Comparison of ENCODE assay signal across 30 cellular contexts in the genomic region with DNA sequence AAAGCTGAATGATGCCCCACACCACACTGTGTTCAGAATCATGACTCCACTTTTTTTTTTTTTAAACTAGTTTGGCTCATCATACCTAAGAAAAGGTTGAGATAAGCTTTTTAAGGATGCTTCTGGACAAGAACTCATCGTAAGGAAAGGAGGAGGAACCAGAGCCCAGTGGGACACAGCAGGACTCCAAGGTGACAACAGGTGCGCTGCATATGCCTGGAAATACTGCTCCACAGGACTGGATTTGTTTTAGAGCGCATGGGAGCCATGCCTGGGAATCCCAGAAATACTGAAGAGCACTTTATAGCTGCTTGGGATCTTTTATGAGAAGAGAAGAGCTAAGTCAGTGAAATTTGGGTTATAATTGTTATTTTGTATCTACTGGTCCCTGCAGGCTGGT.
"Had no signal": no experiment of that assay in that cellular context is flagged by ENCODE, and none has a peak within 500 bp of the region (broad histone marks: within the 10 kb centered on the region; RNA-seq: fewer than 3 reads in every experiment).

No MANE protein-coding gene starts in this region.

- H3K9me3 ChIP-seq: esophagus squamous epithelium had no signal

- DNase-seq: activated B cell treated with CpG ODN at 0.5 μM for 24 hours; activated CD4-positive, alpha-beta T cell treated with anti-CD3 and anti-CD28 coated beads for 48 hours; activated CD4-positive, alpha-beta T cell treated with anti-CD3 and anti-CD28 coated beads, Interleukin-2, amount 50 U/mL, for 1 hour; activated CD4-positive, alpha-beta T cell treated with anti-CD3 and anti-CD28 coated beads, Interleukin-2, amount 50 U/mL, for 48 hours; activated CD8-positive, alpha-beta memory T cell treated with anti-CD3 and anti-CD28 coated beads for 24 hours; activated CD8-positive, alpha-beta T cell treated with anti-CD3 and anti-CD28 coated beads for 36 hours; activated effector memory CD4-positive, alpha-beta T cell treated with Interleukin-2 at 50 U/mL for 16 hours; activated gamma-delta T cell treated with Interleukin-2 at 50 U/mL for 16 hours; activated naive CD4-positive, alpha-beta T cell treated with anti-CD3 and anti-CD28 coated beads, Interleukin-2, amount 50 U/mL, for 16 hours; activated naive CD4-positive, alpha-beta T cell treated with Interleukin-2 at 50 U/mL for 16 hours; activated T-cell treated with anti-CD3 and anti-CD28 coated beads, Interleukin-2, amount 50 U/mL, for 4 hours; amniotic stem cell; anterior cingulate cortex; brain microvascular endothelial cell; dorsolateral prefrontal cortex; effector memory CD4-positive, alpha-beta T cell; endodermal cell; erythroblast; esophagus squamous epithelium; foreskin melanocyte; head of caudate nucleus; hippocampal formation; T-helper 2 cell had no signal

- H3K4me1 Mint-ChIP-seq: central memory CD8-positive, alpha-beta T cell had no signal

- H3K27me3 ChIP-seq: brain microvascular endothelial cell, dorsolateral prefrontal cortex, esophagus squamous epithelium had no signal

- H3K4me3 ChIP-seq: coronary artery, dorsolateral prefrontal cortex, esophagus squamous epithelium had no signal

- H3K36me3 ChIP-seq: brain microvascular endothelial cell, esophagus squamous epithelium had no signal

- ATAC-seq: activated CD4-positive, CD25-positive, alpha-beta regulatory T cell treated with anti-CD3 and anti-CD28 coated beads, Interleukin-2, amount 50 U/mL, for 24 hours; activated CD8-positive, alpha-beta T cell treated with anti-CD3 and anti-CD28 coated beads for 36 hours; activated T-cell treated with anti-CD3 and anti-CD28 coated beads, Interleukin-2, amount 50 U/mL, for 4 hours; activated T-helper 17 cell treated with anti-CD3 and anti-CD28 coated beads, Interleukin-2, amount 50 U/mL, for 72 hours had no signal

- H3K4me3 Mint-ChIP-seq: activated B cell treated with CpG ODN at 0.5 μM for 24 hours; activated CD8-positive, alpha-beta T cell treated with anti-CD3 and anti-CD28 coated beads for 36 hours; activated naive CD8-positive, alpha-beta T cell; activated T-cell treated with anti-CD3 and anti-CD28 coated beads, Interleukin-2, amount 50 U/mL, for 4 hours; activated T-helper 17 cell treated with anti-CD3 and anti-CD28 coated beads, Interleukin-2, amount 50 U/mL, for 72 hours; central memory CD8-positive, alpha-beta T cell; dendritic cell treated with granulocyte-macrophage colony-stimulating factor and Interleukin-4, amounts not matched to agents 40 ng/mL and 50 ng/mL, for 4 days; endodermal cell had no signal

- H3K27ac Mint-ChIP-seq: activated B cell treated with CpG ODN at 0.5 μM for 24 hours; activated CD8-positive, alpha-beta T cell treated with anti-CD3 and anti-CD28 coated beads for 36 hours; activated naive CD8-positive, alpha-beta T cell; activated T-helper 17 cell treated with anti-CD3 and anti-CD28 coated beads, Interleukin-2, amount 50 U/mL, for 72 hours; dendritic cell treated with granulocyte-macrophage colony-stimulating factor and Interleukin-4, amounts not matched to agents 40 ng/mL and 50 ng/mL, for 4 days; endodermal cell had no signal

- H3K27ac ChIP-seq: brain microvascular endothelial cell, coronary artery, dorsolateral prefrontal cortex, esophagus squamous epithelium, VCaP had no signal

- H3K9me3 Mint-ChIP-seq: activated B cell treated with CpG ODN at 0.5 μM for 24 hours; activated CD8-positive, alpha-beta T cell treated with anti-CD3 and anti-CD28 coated beads for 36 hours; activated T-cell treated with anti-CD3 and anti-CD28 coated beads, Interleukin-2, amount 50 U/mL, for 4 hours; activated T-helper 17 cell treated with anti-CD3 and anti-CD28 coated beads, Interleukin-2, amount 50 U/mL, for 72 hours; central memory CD8-positive, alpha-beta T cell; dendritic cell treated with granulocyte-macrophage colony-stimulating factor and Interleukin-4, amounts not matched to agents 40 ng/mL and 50 ng/mL, for 4 days; endodermal cell had no signal

- H3K27me3 Mint-ChIP-seq: activated B cell treated with CpG ODN at 0.5 μM for 24 hours; activated CD8-positive, alpha-beta T cell treated with anti-CD3 and anti-CD28 coated beads for 36 hours; activated naive CD8-positive, alpha-beta T cell; activated T-helper 17 cell treated with anti-CD3 and anti-CD28 coated beads, Interleukin-2, amount 50 U/mL, for 72 hours; central memory CD8-positive, alpha-beta T cell; dendritic cell treated with granulocyte-macrophage colony-stimulating factor and Interleukin-4, amounts not matched to agents 40 ng/mL and 50 ng/mL, for 4 days had no signal
